32 cellular contexts compared by ENCODE assay signal in genomic region chr5:18999478-18999877, GRCh38.
"Had no signal": no experiment of that assay in that cellular context is flagged by ENCODE, and none has a peak within 500 bp of the region (broad histone marks: within the 10 kb centered on the region; RNA-seq: fewer than 3 reads in every experiment).

No MANE protein-coding gene starts in this region.

- ATAC-seq: activated CD4-positive, alpha-beta T cell treated with anti-CD3 and anti-CD28 coated beads for 36 hours; activated CD4-positive, CD25-positive, alpha-beta regulatory T cell treated with anti-CD3 and anti-CD28 coated beads, Interleukin-2, amount 50 U/mL, for 24 hours; activated CD8-positive, alpha-beta memory T cell treated with anti-CD3 and anti-CD28 coated beads, Interleukin-2, amount 10 ng/mL, durations not matched to agents 7 days and 5 days; activated CD8-positive, alpha-beta T cell treated with anti-CD3 and anti-CD28 coated beads, Interleukin-2, amount 10 ng/mL, durations not matched to agents 7 days and 5 days; activated naive CD8-positive, alpha-beta T cell treated with anti-CD3 and anti-CD28 coated beads, Interleukin-2, amount 50 U/mL, for 24 hours; T-helper 17 cell; WTC11 had no signal

- DNase-seq: activated CD4-positive, alpha-beta memory T cell treated with anti-CD3 and anti-CD28 coated beads, Interleukin-2, amount 10 ng/mL, durations not matched to agents 7 days and 5 days; activated CD4-positive, alpha-beta T cell treated with anti-CD3 and anti-CD28 coated beads for 1 hour; activated CD4-positive, alpha-beta T cell treated with anti-CD3 and anti-CD28 coated beads for 36 hours; activated CD4-positive, alpha-beta T cell treated with anti-CD3 and anti-CD28 coated beads for 48 hours; activated CD4-positive, alpha-beta T cell treated with anti-CD3 and anti-CD28 coated beads, Interleukin-2, amount 10 ng/mL, durations not matched to agents 7 days and 5 days; activated CD4-positive, alpha-beta T cell treated with anti-CD3 and anti-CD28 coated beads, Interleukin-2, amount 50 U/mL, for 48 hours; activated CD4-positive, CD25-positive, alpha-beta regulatory T cell; activated CD8-positive, alpha-beta memory T cell treated with anti-CD3 and anti-CD28 coated beads for 24 hours; activated CD8-positive, alpha-beta memory T cell treated with anti-CD3 and anti-CD28 coated beads, Interleukin-2, amount 10 ng/mL, durations not matched to agents 7 days and 5 days; activated CD8-positive, alpha-beta memory T cell treated with anti-CD3 and anti-CD28 coated beads, Interleukin-2, amount 50 U/mL, for 48 hours; activated CD8-positive, alpha-beta T cell treated with anti-CD3 and anti-CD28 coated beads, Interleukin-2, amount 10 ng/mL, durations not matched to agents 7 days and 5 days; activated effector memory CD4-positive, alpha-beta T cell treated with Interleukin-2 at 50 U/mL for 16 hours; activated gamma-delta T cell; activated naive CD4-positive, alpha-beta T cell treated with anti-CD3 and anti-CD28 coated beads, Interleukin-2, amount 10 ng/mL, durations not matched to agents 7 days and 5 days; activated naive CD4-positive, alpha-beta T cell treated with Interleukin-2 at 50 U/mL for 16 hours; activated naive CD8-positive, alpha-beta T cell treated with anti-CD3 and anti-CD28 coated beads, Interleukin-2, amount 10 ng/mL, durations not matched to agents 7 days and 5 days; activated naive CD8-positive, alpha-beta T cell treated with anti-CD3 and anti-CD28 coated beads, Interleukin-2, amount 50 U/mL, for 24 hours; activated T-cell treated with anti-CD3 and anti-CD28 coated beads, Interleukin-2, amount 50 U/mL, for 24 hours; activated T-cell treated with anti-CD3 and anti-CD28 coated beads, Interleukin-2, amount 50 U/mL, for 48 hours; amygdala; anterior cingulate cortex; caudate nucleus; cerebellar nuclear complex; colonic mucosa; T-helper 17 cell had no signal

- H3K27ac ChIP-seq: ascending aorta, cardiac muscle cell, colonic mucosa, VCaP had no signal

- H3K9me3 ChIP-seq: ascending aorta, colonic mucosa had no signal

- H3K27me3 ChIP-seq: ascending aorta, cardiac muscle cell, colonic mucosa had no signal

- FAIRE-seq: bronchial epithelial cell, TTC549 had no signal

- H3K36me3 ChIP-seq: ascending aorta, cardiac muscle cell, colonic mucosa had no signal

- H3K4me1 ChIP-seq: ascending aorta, colonic mucosa had no signal

- H3K4me3 ChIP-seq: ascending aorta, cardiac muscle cell, colonic mucosa had no signal
